Comparison of ENCODE assay signal across 29 cellular contexts in the genomic region with DNA sequence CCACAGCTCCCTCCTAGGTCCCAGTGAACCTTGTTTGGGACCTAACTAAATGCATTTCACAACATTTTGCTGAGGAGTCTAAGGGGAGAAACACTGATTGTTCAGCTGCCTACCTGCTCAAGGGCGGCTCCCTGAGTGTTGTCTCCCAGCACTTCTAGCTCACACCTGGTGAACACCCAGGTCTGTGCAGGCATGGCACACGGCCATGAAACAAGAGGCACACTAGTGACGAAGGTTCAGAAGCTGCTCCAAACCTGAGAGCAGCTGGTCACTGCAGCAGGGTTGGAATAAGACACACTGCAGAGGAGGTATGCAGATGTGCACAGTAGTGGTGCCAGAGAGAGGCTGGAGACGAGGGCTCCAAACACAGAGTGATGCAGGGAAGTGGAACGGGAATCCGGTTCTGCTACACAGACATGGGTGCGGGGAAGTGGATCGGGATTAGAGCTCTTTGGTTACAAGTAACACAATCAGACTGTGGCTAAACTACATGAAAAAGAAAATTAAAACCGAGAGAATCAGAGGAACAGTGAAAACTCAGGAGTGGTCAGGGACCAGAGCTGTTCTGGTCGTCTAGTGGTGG.
"Had no signal": no experiment of that assay in that cellular context is flagged by ENCODE, and none has a peak within 500 bp of the region (broad histone marks: within the 10 kb centered on the region; RNA-seq: fewer than 3 reads in every experiment).

No MANE protein-coding gene starts in this region.

- DNase-seq: activated CD4-positive, alpha-beta T cell treated with anti-CD3 and anti-CD28 coated beads for 48 hours; activated CD4-positive, alpha-beta T cell treated with anti-CD3 and anti-CD28 coated beads, Interleukin-2, amount 50 U/mL, for 48 hours; activated CD8-positive, alpha-beta memory T cell treated with anti-CD3 and anti-CD28 coated beads for 24 hours; activated effector memory CD4-positive, alpha-beta T cell treated with anti-CD3 and anti-CD28 coated beads, Interleukin-2, amount 50 U/mL, for 16 hours; activated naive CD4-positive, alpha-beta T cell treated with anti-CD3 and anti-CD28 coated beads, Interleukin-2, amount 10 ng/mL, durations not matched to agents 7 days and 5 days; activated naive CD8-positive, alpha-beta T cell treated with anti-CD3 and anti-CD28 coated beads, Interleukin-2, amount 10 ng/mL, durations not matched to agents 7 days and 5 days; caudate nucleus; dermis blood vessel endothelial cell; effector CD4-positive, alpha-beta T cell; esophagus squamous epithelium; foreskin melanocyte; heart right ventricle; kidney glomerular epithelial cell; left lung; lower lobe of right lung; mesenchymal stem cell; naive thymus-derived CD8-positive, alpha-beta T cell; nucleus accumbens; stimulated activated CD4-positive, alpha-beta T cell treated with anti-CD3 and anti-CD28 coated beads, Interleukin-15, amount 100 ng/mL, for 24 hours; stimulated activated CD4-positive, alpha-beta T cell treated with anti-CD3 and anti-CD28 coated beads, Interleukin-2, amount 100 ng/mL, for 24 hours; stimulated activated naive B cell treated with anti-CD40 and anti-IgM and Interleukin-4, amounts not matched to agents 10 μg/mL and 1 μg/mL and 100 μg/mL, for 72 hours; stomach; T-helper 9 cell; tibial artery had no signal

- H3K36me3 ChIP-seq: ascending aorta, esophagus squamous epithelium, heart right ventricle, left lung, lower lobe of right lung, right atrium auricular region, stomach, tibial artery had no signal

- H3K27me3 ChIP-seq: ascending aorta, esophagus squamous epithelium, left lung, right atrium auricular region, tibial artery had no signal

- ATAC-seq: heart right ventricle; left lung; lower lobe of right lung; naive thymus-derived CD8-positive, alpha-beta T cell had no signal

- H3K9me3 ChIP-seq: ascending aorta, esophagus squamous epithelium, lower lobe of right lung, tibial artery had no signal

- H3K27ac ChIP-seq: ascending aorta, esophagus squamous epithelium, heart right ventricle, left lung, lower lobe of right lung, parathyroid adenoma, right atrium auricular region, stomach, tibial artery, VCaP had no signal

- H3K4me1 ChIP-seq: ascending aorta, esophagus squamous epithelium, heart right ventricle, left lung, lower lobe of right lung, parathyroid adenoma, right atrium auricular region, stomach, tibial artery had no signal

- FAIRE-seq: TTC549 had no signal

- H3K4me3 ChIP-seq: ascending aorta, esophagus squamous epithelium, heart right ventricle, left lung, lower lobe of right lung, right atrium auricular region, stomach, tibial artery had no signal
